ENCODE assay signal across 10 cellular contexts in the genomic region with DNA sequence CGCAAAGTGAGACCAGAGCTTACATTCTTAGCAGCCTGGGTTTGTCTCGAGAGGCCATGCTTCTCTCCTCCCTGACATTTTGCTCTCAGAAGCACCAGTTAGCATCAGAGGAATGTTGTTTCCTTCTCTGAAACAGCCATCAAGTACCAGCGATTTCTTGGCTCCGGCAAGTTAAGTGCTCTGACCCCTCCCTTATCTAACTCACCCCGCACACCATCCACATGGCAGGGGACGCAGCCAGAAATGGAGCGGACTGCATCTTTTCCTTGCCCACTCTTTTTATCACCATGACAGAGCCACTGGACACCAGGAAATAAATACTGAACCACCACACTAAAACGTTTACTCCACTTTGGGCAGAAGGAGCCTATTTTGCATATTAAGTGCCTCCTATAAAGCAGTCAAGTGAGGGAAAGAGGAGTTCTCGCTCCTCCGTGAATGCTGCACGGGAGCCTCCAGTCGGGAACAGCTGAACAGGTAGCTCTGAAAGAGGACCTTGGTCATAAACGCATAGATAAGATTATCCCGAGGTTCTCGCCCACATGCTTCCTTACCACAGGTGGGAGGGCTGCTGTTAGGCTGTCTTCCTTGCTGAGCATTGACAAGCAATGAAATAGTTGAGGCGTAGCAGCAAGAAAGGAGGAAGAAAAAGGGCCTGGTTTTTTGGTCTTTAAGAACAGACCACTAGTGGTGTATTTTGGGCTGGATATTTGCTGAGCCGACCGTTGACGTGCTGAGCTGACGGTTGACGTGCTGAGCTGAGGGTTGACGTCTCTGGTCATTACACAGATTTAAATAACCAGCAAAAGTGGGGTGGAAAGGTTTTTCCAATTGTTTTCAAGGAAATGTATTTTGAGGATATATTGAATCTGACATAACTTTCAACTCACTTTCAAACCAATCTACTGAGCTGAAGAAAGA.
DNase-seq lines count a peak whose midpoint lies in the region; ATAC-seq and TF ChIP-seq lines count a peak whose summit lies in the region.
"Had no signal": no experiment of that assay in that cellular context is flagged by ENCODE, and none has a peak within 500 bp of the region (broad histone marks: within the 10 kb centered on the region; RNA-seq: fewer than 3 reads in every experiment).

No MANE protein-coding gene starts in this region.

- TF ChIP-seq CTCF in esophagus squamous epithelium (IDR thresholded peaks at IDR 0.05) (no peak), transverse colon (IDR thresholded peaks at IDR 0.05) (no peak)

- H3K27ac ChIP-seq in esophagus squamous epithelium (peak overlapping the region; percentile 91 to 98 (median 93)), transverse colon (peak overlapping the region; percentile 87 to 92 (median 90))
- H3K27ac ChIP-seq: 22Rv1 had no signal

- H3K27me3 ChIP-seq in esophagus squamous epithelium (no peaks in the 10 kb centered on the region), mucosa of stomach (ENCODE audit: control insufficient read depth, insufficient read depth, low read length) (no peaks in the 10 kb centered on the region), transverse colon (no peaks in the 10 kb centered on the region)

- H3K4me1 ChIP-seq in esophagus squamous epithelium (peaks cover 0 to 31% (median 23%) of the 10 kb centered on the region in 3 donors), mucosa of stomach (ENCODE audit: control insufficient read depth, insufficient read depth, low read length) (peaks cover 24% of the 10 kb centered on the region), transverse colon (peaks cover 0 to 41% (median 18%) of the 10 kb centered on the region in 4 donors)

- TF ChIP-seq EP300 in transverse colon (IDR thresholded peaks at IDR 0.05; ENCODE audit: low read depth), result no peak

- 81 to 85% methylated on average over 22 of the region's 22 CpGs for WGBS in esophagus squamous epithelium, 2 donors
- 84 to 100% methylated on average over 6 to 22 of the region's 22 CpGs for WGBS in transverse colon (ENCODE audit: low coverage in 1 of 2), 2 donors

- peak overlapping the region; percentile 86 for H3K9ac ChIP-seq in mucosa of stomach (ENCODE audit: low read length)

- H3K9me3 ChIP-seq in esophagus squamous epithelium (no peaks in the 10 kb centered on the region), mucosa of stomach (ENCODE audit: control insufficient read depth, low read length) (no peaks in the 10 kb centered on the region), transverse colon (no peaks in the 10 kb centered on the region)

- peaks cover 0 to 48% (median 1%) of the 10 kb centered on the region in 3 donors for H3K36me3 ChIP-seq in esophagus squamous epithelium
- H3K36me3 ChIP-seq in mucosa of stomach (ENCODE audit: control insufficient read depth, insufficient read depth, low read length), result no peaks in the 10 kb centered on the region
- no peaks in the 10 kb centered on the region for H3K36me3 ChIP-seq in transverse colon

- DNase-seq in DMS53 (lab: John Stamatoyannopoulos, UW) (peak; percentile 26), DMS53 treated with DMSO at 0.1 percent for 48 hours (lab: John Stamatoyannopoulos, UW; ENCODE audit: unreplicated experiment) (no peak), esophagus squamous epithelium (lab: John Stamatoyannopoulos, UW) (no peak), transverse colon (no peak), HPDE6-E6E7 (ENCODE audit: extremely low spot score) (no peak)
- DNase-seq: activated CD4-positive, CD25-positive, alpha-beta regulatory T cell had no signal

- intact Hi-C loops in esophagus squamous epithelium (cut with DNase I) (no loop called here), transverse colon (cut with DNase I; ENCODE audit: low total_unique reads) (no loop called here)

- TF ChIP-seq POLR2A in esophagus squamous epithelium (IDR thresholded peaks at IDR 0.05), result no peak
- TF ChIP-seq POLR2A in transverse colon (IDR thresholded peaks at IDR 0.05), result no peak
- TF ChIP-seq POLR2A in GM18505 (IDR thresholded peaks at IDR 0.05; ENCODE audit: borderline replicate concordance, extremely low read depth, insufficient read depth, insufficient read length), result no peak

- ATAC-seq in GM18505 (IDR thresholded peaks at IDR 0.05; ENCODE audit: unreplicated experiment) (no peak), HG03045 (IDR thresholded peaks at IDR 0.05; ENCODE audit: unreplicated experiment) (no peak)

- H3K4me3 ChIP-seq in esophagus squamous epithelium (peak overlapping the region in 2 of 4 donors; percentile 56 to 71), mucosa of stomach (ENCODE audit: low read length) (no peak overlapping the region), transverse colon (peak overlapping the region in 2 of 4 donors; percentile 36 to 48)

- in situ Hi-C loops in transverse colon (cut with MboI; ENCODE audit: low pct_ligation_motif_present in 1 of 4, low pct_unique_long_range_greater_than_20kb in 1 of 4, low sequenced_read_pairs in 3 of 4), result loop anchor here in 2 of 4 donors (25.0 kb wide), 1 partner anchor 716 kb away; no protein-coding TSS in a partner anchor
